In genomic region chr2:65710779-65711295, GRCh38 we compare ENCODE assay signal across 11 cellular contexts.
DNase-seq lines count a peak whose midpoint lies in the region; ATAC-seq and TF ChIP-seq lines count a peak whose summit lies in the region.
"Had no signal": no experiment of that assay in that cellular context is flagged by ENCODE, and none has a peak within 500 bp of the region (broad histone marks: within the 10 kb centered on the region; RNA-seq: fewer than 3 reads in every experiment).

No MANE protein-coding gene starts in this region.

- in situ Hi-C loops in brain microvascular endothelial cell (cut with HindIII; ENCODE audit: low pct_ligation_motif_present, low sequenced_read_pairs) = no loop called here

- no peak overlapping the region for H2AFZ ChIP-seq in smooth muscle cell (ENCODE audit: low read depth)

- DNase-seq in NCI-H748 (lab: John Stamatoyannopoulos, UW; ENCODE audit: unreplicated experiment) = peak; percentile 9
- DNase-seq in NCI-H748 treated with DMSO at 0.1 percent for 48 hours (lab: John Stamatoyannopoulos, UW) = no peak
- DNase-seq in LHCN-M2 (ENCODE audit: low read depth) = peak; percentile 7
- DNase-seq in brain microvascular endothelial cell = peak; percentile 4
- no peak for DNase-seq in smooth muscle cell (lab: John Stamatoyannopoulos, UW; ENCODE audit: unreplicated experiment)
- no peak for DNase-seq in amygdala (lab: John Stamatoyannopoulos, UW)
- DNase-seq: activated naive CD4-positive, alpha-beta T cell treated with Interleukin-2 at 50 U/mL for 16 hours; BE2C; heart left ventricle had no signal

- H3K27ac ChIP-seq in brain microvascular endothelial cell = no peak overlapping the region
- H3K27ac ChIP-seq in smooth muscle cell (ENCODE audit: low read depth) = no peak overlapping the region
- H3K27ac ChIP-seq: heart left ventricle had no signal

- H3K79me2 ChIP-seq in smooth muscle cell (ENCODE audit: low read depth) = no peaks in the 10 kb centered on the region

- H3K4me3 ChIP-seq in brain microvascular endothelial cell (ENCODE audit: low read depth, low read length) = no peak overlapping the region
- no peak overlapping the region for H3K4me3 ChIP-seq in smooth muscle cell
- H3K4me3 ChIP-seq: heart left ventricle had no signal

- H3K27me3 ChIP-seq in brain microvascular endothelial cell (replicated peaks) = no peaks in the 10 kb centered on the region
- no peaks in the 10 kb centered on the region for H3K27me3 ChIP-seq in smooth muscle cell (ENCODE audit: low read depth)
- H3K27me3 ChIP-seq: BE2C had no signal

- no peaks in the 10 kb centered on the region for H4K20me1 ChIP-seq in smooth muscle cell (ENCODE audit: low read depth)

- no peak overlapping the region for H3K4me2 ChIP-seq in smooth muscle cell

- no peak for ATAC-seq in HG03520 (IDR thresholded peaks at IDR 0.05; ENCODE audit: unreplicated experiment)
- ATAC-seq in esophagus mucosa = no peak

- no peaks in the 10 kb centered on the region for H3K4me1 ChIP-seq in smooth muscle cell (ENCODE audit: low read depth)
- H3K4me1 ChIP-seq: BE2C, heart left ventricle had no signal

- 57% methylated on average over 2 of the region's 2 CpGs for WGBS in smooth muscle cell (ENCODE audit: low lambda C conversion rate)

- no peak overlapping the region for H3K9ac ChIP-seq in smooth muscle cell (ENCODE audit: low read depth)

- TF ChIP-seq CTCF in brain microvascular endothelial cell (IDR thresholded peaks at IDR 0.05; ENCODE audit: low read depth, low read length, missing control alignments) = peak; percentile 56
- TF ChIP-seq CTCF in smooth muscle cell (IDR thresholded peaks at IDR 0.05; ENCODE audit: borderline replicate concordance, insufficient read depth, poor library complexity, severe bottlenecking) = peak; percentile 33

- no peaks in the 10 kb centered on the region for H3K9me3 ChIP-seq in smooth muscle cell (replicated peaks; ENCODE audit: low read depth)
- H3K9me3 ChIP-seq: BE2C, heart left ventricle had no signal

- no peaks in the 10 kb centered on the region for H3K36me3 ChIP-seq in brain microvascular endothelial cell (replicated peaks)
- H3K36me3 ChIP-seq in smooth muscle cell (ENCODE audit: low read depth) = no peaks in the 10 kb centered on the region
- H3K36me3 ChIP-seq: BE2C, heart left ventricle had no signal

- H3F3A ChIP-seq in smooth muscle cell (ENCODE audit: low read depth) = no peaks in the 10 kb centered on the region

Comparison
In these comparisons a context has a peak if more than half of its experiments do, and no peak if none do; other contexts are left out.
1. DNase-seq: peak in NCI-H748 (single experiment), LHCN-M2 (single experiment) and brain microvascular endothelial cell (single experiment); none in NCI-H748 treated with DMSO at 0.1 percent for 48 hours (single experiment), smooth muscle cell (single experiment) and amygdala (0 of 56).